In the genomic region with DNA sequence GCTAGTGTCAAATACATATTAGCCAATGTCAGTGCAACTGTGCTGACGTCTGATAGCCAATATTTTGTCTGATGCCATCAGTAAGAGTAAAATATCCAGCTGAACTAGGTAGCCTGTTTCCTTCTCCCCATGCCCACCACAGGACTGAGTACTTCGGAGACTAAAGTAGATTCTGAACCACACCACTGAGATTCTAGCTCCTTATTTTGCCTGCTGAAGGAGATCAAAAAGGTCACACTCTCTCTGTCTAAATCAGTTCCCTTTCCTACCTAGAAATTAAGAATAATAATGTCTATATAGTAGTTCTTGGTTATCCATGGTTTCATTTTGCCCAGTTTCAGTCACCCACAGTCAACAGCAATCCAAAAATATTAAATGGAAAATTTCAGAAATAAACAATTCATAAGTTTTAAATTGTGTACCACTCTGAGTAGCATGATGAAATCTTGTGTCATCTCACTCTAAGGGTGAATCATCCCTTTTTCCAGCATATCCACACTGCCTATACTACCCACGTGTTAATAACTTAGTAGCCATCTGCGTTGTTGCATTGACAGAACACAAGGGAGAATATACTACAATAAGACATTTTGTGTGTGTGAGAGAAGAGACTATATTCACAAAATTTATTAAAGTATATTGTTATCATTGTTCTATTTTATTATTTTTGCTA, we compare ENCODE assay signal across 17 cellular contexts.
A peak's percentile ranks its signal among the peaks of the same experiment; 100 is the strongest.
DNase-seq lines count a peak whose midpoint lies in the region; ATAC-seq and TF ChIP-seq lines count a peak whose summit lies in the region.
"Had no signal": no experiment of that assay in that cellular context is flagged by ENCODE, and none has a peak within 500 bp of the region (broad histone marks: within the 10 kb centered on the region; RNA-seq: fewer than 3 reads in every experiment).

No MANE protein-coding gene starts in this region.

- POLR2A ChIA-PET in IMR-90 (lab: Charles Lee; ENCODE audit: unreplicated experiment): interaction anchor here (0.6 kb wide), 1 partner anchor 74 kb away, joined by 3 read pairs; no protein-coding TSS in a partner anchor
- POLR2A ChIA-PET in CD8-positive, alpha-beta T cell (lab: Charles Lee): no interaction called here

- H3K9me1 ChIP-seq in IMR-90 (ENCODE audit: insufficient read depth, low read length): peaks cover 3% of the 10 kb centered on the region

- H2AK5ac ChIP-seq in IMR-90 (ENCODE audit: low read depth, low read length): peak overlapping the region; percentile 89

- H3K4me1 ChIP-seq in ACC112 (ENCODE audit: control insufficient read depth, insufficient read depth, low read length, unreplicated experiment) (peaks cover 3% of the 10 kb centered on the region), IMR-90 (ENCODE audit: control insufficient read depth, insufficient read depth, low read length) (peaks cover 4% of the 10 kb centered on the region), spleen (no peaks in the 10 kb centered on the region)
- no peaks in the 10 kb centered on the region for H3K4me1 ChIP-seq in CD8-positive, alpha-beta T cell (ENCODE audit: insufficient read depth, low read length)
- H3K4me1 ChIP-seq: HAP-1 had no signal

- no peak overlapping the region; the same call in 1 of the 2 replicates for H3K9ac ChIP-seq in IMR-90 (ENCODE audit: low read depth, low read length)

- in situ Hi-C loops in IMR-90 (cut with MboI; ENCODE audit: low sequenced_read_pairs): no loop called here

- no peak overlapping the region for H3K4me3 ChIP-seq in ACC112 (ENCODE audit: low read depth, low read length)
- H3K4me3 ChIP-seq in IMR-90 (ENCODE audit: insufficient read depth, low read depth, low read length): no peak overlapping the region
- no peak overlapping the region for H3K4me3 ChIP-seq in foreskin fibroblast (ENCODE audit: low read depth in 1 of 2, low read length in 2 of 2)
- no peak overlapping the region for H3K4me3 ChIP-seq in CD8-positive, alpha-beta T cell (ENCODE audit: low read depth, low read length)
- no peak overlapping the region for H3K4me3 ChIP-seq in spleen
- H3K4me3 ChIP-seq: dorsolateral prefrontal cortex, HAP-1, MG63 had no signal

- peak overlapping the region; percentile 45 for H2AK9ac ChIP-seq in IMR-90 (replicated peaks; ENCODE audit: low read depth, low read length, poor library complexity)

- H3K14ac ChIP-seq in IMR-90 (replicated peaks; ENCODE audit: low read depth, low read length): peak overlapping the region; percentile 98

- no peaks in the 10 kb centered on the region for H3K79me1 ChIP-seq in IMR-90 (ENCODE audit: low read depth in 1 of 2, low read length in 2 of 2)

- H4K91ac ChIP-seq in IMR-90 (ENCODE audit: insufficient read depth, low read depth, low read length): peak overlapping the region; percentile 95

- peak overlapping the region; percentile 87 to 97 for H4K8ac ChIP-seq in IMR-90 (ENCODE audit: low read depth in 2 of 2, low read length in 2 of 2)

- no CpG with 5 or more reads among the region's 4 CpGs for WGBS in IMR-90 (ENCODE audit: extremely low coverage in 2 of 2, insufficient read length in 1 of 2), 2 experiments
- WGBS in spleen, 5 donors: 70 to 83% (median 74%) methylated on average over 4 of the region's 4 CpGs

- H3K56ac ChIP-seq in IMR-90 (ENCODE audit: extremely low read depth, insufficient read depth, low read length): peak overlapping the region; percentile 86

- H2AFZ ChIP-seq in ACC112 (ENCODE audit: low read length, unreplicated experiment) (peak overlapping the region; percentile 39), IMR-90 (replicated peaks; ENCODE audit: low read length, poor library complexity) (peak overlapping the region; percentile 14)

- no peak for TF ChIP-seq RAD21 in IMR-90 (IDR thresholded peaks at IDR 0.05; ENCODE audit: low read length)

- peak overlapping the region; percentile 98 for H3K23ac ChIP-seq in IMR-90 (ENCODE audit: low read depth, low read length)

- peak overlapping the region; percentile 74; the same call in 1 of the 2 replicates for H3K4me2 ChIP-seq in IMR-90 (ENCODE audit: low read depth, low read length)

- H4K20me1 ChIP-seq in IMR-90 (ENCODE audit: insufficient read depth, low read length): no peaks in the 10 kb centered on the region

- H4K5ac ChIP-seq in IMR-90 (ENCODE audit: low read depth, low read length): peak overlapping the region; percentile 98

- no peaks in the 10 kb centered on the region for H3K79me2 ChIP-seq in ACC112 (ENCODE audit: control insufficient read depth, insufficient read depth, low read length, unreplicated experiment)

- peak overlapping the region; percentile 99 for H2BK120ac ChIP-seq in IMR-90 (ENCODE audit: low read depth, low read length)

- H3K4me1 Mint-ChIP-seq in brain (peaks cover 9% of the 10 kb centered on the region), natural killer cell (no peaks in the 10 kb centered on the region)
- H3K4me1 Mint-ChIP-seq in CD8-positive, alpha-beta T cell (ENCODE audit: low read depth): no peaks in the 10 kb centered on the region

- peak overlapping the region; percentile 97 for H2BK5ac ChIP-seq in IMR-90 (ENCODE audit: low read depth, low read length, poor library complexity, severe bottlenecking)

- H3K9me3 Mint-ChIP-seq in brain: peaks cover 0 to 4% (median 0%) of the 10 kb centered on the region in 5 experiments
- peaks cover 22% of the 10 kb centered on the region for H3K9me3 Mint-ChIP-seq in CD8-positive, alpha-beta T cell
- peaks cover 12 to 16% of the 10 kb centered on the region in 2 donors for H3K9me3 Mint-ChIP-seq in natural killer cell

- peak overlapping the region; percentile 99 for H3K18ac ChIP-seq in IMR-90 (ENCODE audit: low read depth, low read length)

- peak overlapping the region; percentile 99 for H2BK20ac ChIP-seq in IMR-90 (ENCODE audit: low read depth, low read length)

- peak overlapping the region; percentile 68; the same call in 2 of the 3 replicates for H2BK15ac ChIP-seq in IMR-90 (ENCODE audit: low read depth, low read length)

- no peaks in the 10 kb centered on the region for H3K36me3 Mint-ChIP-seq in brain
- H3K36me3 Mint-ChIP-seq in CD8-positive, alpha-beta T cell: no peaks in the 10 kb centered on the region
- no peaks in the 10 kb centered on the region for H3K36me3 Mint-ChIP-seq in natural killer cell

- DNase-seq in IMR-90 (peak; percentile 83), foreskin fibroblast (peak; percentile 28 to 65), natural killer cell (no peak), superior temporal gyrus (ENCODE audit: extremely low spot score) (no peak), spleen (no peak)
- DNase-seq in CD8-positive, alpha-beta T cell: no peak
- DNase-seq: activated CD4-positive, alpha-beta T cell treated with anti-CD3 and anti-CD28 coated beads for 48 hours; activated CD8-positive, alpha-beta memory T cell treated with anti-CD3 and anti-CD28 coated beads, Interleukin-2, amount 50 U/mL, for 48 hours; activated gamma-delta T cell treated with Interleukin-2 at 50 U/mL for 16 hours; dorsolateral prefrontal cortex; left ventricle myocardium superior; MG63; NCI-H187; NCI-H526 had no signal

- dilution Hi-C loops in IMR-90 (cut with HindIII; ENCODE audit: low sequenced_read_pairs, unreplicated experiment): no loop called here

- H3K27ac ChIP-seq in ACC112 (ENCODE audit: low read depth, low read length) (peak overlapping the region; percentile 39), IMR-90 (ENCODE audit: insufficient read depth, low read length) (peak overlapping the region; percentile 87), spleen (no peak overlapping the region)
- no peak overlapping the region for H3K27ac ChIP-seq in CD8-positive, alpha-beta T cell (ENCODE audit: low read depth, low read length)
- H3K27ac ChIP-seq: dorsolateral prefrontal cortex had no signal

- intact Hi-C loops in IMR-90 (cut with micrococcal nuclease): no loop called here
- intact Hi-C loops in CD8-positive, alpha-beta T cell (cut with DNase I, micrococcal nuclease): no loop called here
- intact Hi-C loops in natural killer cell (cut with micrococcal nuclease): no loop called here
- intact Hi-C loops in spleen (cut with DNase I; ENCODE audit: low total_unique reads): no loop called here

- H3K36me3 ChIP-seq in ACC112 (ENCODE audit: insufficient read depth, low read length) (no peaks in the 10 kb centered on the region), IMR-90 (ENCODE audit: control insufficient read depth, insufficient read depth, low read length) (no peaks in the 10 kb centered on the region), spleen (no peaks in the 10 kb centered on the region)
- no peaks in the 10 kb centered on the region for H3K36me3 ChIP-seq in CD8-positive, alpha-beta T cell (ENCODE audit: insufficient read depth, low read length)
- H3K36me3 ChIP-seq: HAP-1, MG63 had no signal

- CTCF ChIA-PET in IMR-90 (lab: Yijun Ruan, JAX): interaction anchor here (0.5 kb wide), 1 partner anchor 1424 kb away, joined by 3 read pairs; no protein-coding TSS in a partner anchor
- CTCF ChIA-PET in CD8-positive, alpha-beta T cell (lab: Charles Lee): no interaction called here

- no peaks in the 10 kb centered on the region for H3K27me3 ChIP-seq in ACC112 (ENCODE audit: insufficient read depth, low read length)
- no peaks in the 10 kb centered on the region for H3K27me3 ChIP-seq in IMR-90 (ENCODE audit: control insufficient read depth, insufficient read depth, low read length)
- H3K27me3 ChIP-seq in CD8-positive, alpha-beta T cell (ENCODE audit: insufficient read depth, low read length): no peaks in the 10 kb centered on the region
- H3K27me3 ChIP-seq in spleen (replicated peaks in 1 of 7): no peaks in the 10 kb centered on the region
- H3K27me3 ChIP-seq: dorsolateral prefrontal cortex, MG63 had no signal

- H3K4me3 Mint-ChIP-seq in brain: no peak overlapping the region
- no peak overlapping the region for H3K4me3 Mint-ChIP-seq in CD8-positive, alpha-beta T cell
- H3K4me3 Mint-ChIP-seq in natural killer cell: no peak overlapping the region

- peak overlapping the region; percentile 98 for H3K4ac ChIP-seq in IMR-90 (ENCODE audit: low read depth, low read length)

- no peak for TF ChIP-seq CTCF in IMR-90 (conservative IDR thresholded peaks at IDR 0.05; ENCODE audit: low read depth, low read length)
- TF ChIP-seq CTCF in brain (conservative IDR thresholded peaks at IDR 0.05): no peak
- TF ChIP-seq CTCF in foreskin fibroblast (IDR thresholded peaks at IDR 0.05; ENCODE audit: low read depth, low read length): no peak
- TF ChIP-seq CTCF in CD8-positive, alpha-beta T cell (IDR thresholded peaks at IDR 0.05): no peak
- TF ChIP-seq CTCF in natural killer cell (IDR thresholded peaks at IDR 0.05): no peak
- TF ChIP-seq CTCF in spleen (IDR thresholded peaks at IDR 0.05 in 8 of 11, conservative IDR thresholded peaks at IDR 0.05 in 3 of 11): no peak

- peak; percentile 59 for ATAC-seq in IMR-90 (ENCODE audit: low read depth)
- ATAC-seq in CD8-positive, alpha-beta T cell: no peak
- ATAC-seq in natural killer cell: no peak
- ATAC-seq: left ventricle myocardium superior had no signal

- H3K27ac Mint-ChIP-seq in brain (peak overlapping the region in 3 of 5 experiments; percentile 11 to 56 (median 19)), natural killer cell (no peak overlapping the region)
- H3K27ac Mint-ChIP-seq in CD8-positive, alpha-beta T cell: no peak overlapping the region

- H3K27me3 Mint-ChIP-seq in brain (peaks cover 2% of the 10 kb centered on the region), natural killer cell (ENCODE audit: low read depth in 2 of 2) (no peaks in the 10 kb centered on the region)
- H3K27me3 Mint-ChIP-seq in CD8-positive, alpha-beta T cell (ENCODE audit: low read depth): no peaks in the 10 kb centered on the region

- no peaks in the 10 kb centered on the region for H3K9me3 ChIP-seq in IMR-90 (ENCODE audit: control insufficient read depth, insufficient read depth, low read length)
- H3K9me3 ChIP-seq in CD8-positive, alpha-beta T cell (ENCODE audit: low read length): no peaks in the 10 kb centered on the region
- no peaks in the 10 kb centered on the region for H3K9me3 ChIP-seq in spleen
- H3K9me3 ChIP-seq: HAP-1, MG63 had no signal

- no TSS peak for BruUV-seq in IMR-90 (replicated peaks; lab: Mats Ljungman, UMichigan)

- TF ChIP-seq POLR2A in IMR-90 (IDR thresholded peaks at IDR 0.05; ENCODE audit: low read depth, low read length) (no peak), spleen (IDR thresholded peaks at IDR 0.05) (no peak)

Comparison
In these comparisons a context has a peak if more than half of its experiments do, and no peak if none do; other contexts are left out.
1. H3K27ac ChIP-seq: peak in ACC112 (single experiment) and IMR-90 (single experiment); none in CD8-positive, alpha-beta T cell (single experiment) and spleen (0 of 8).
2. DNase-seq: peak in IMR-90 (single experiment) and foreskin fibroblast (2 of 2); none in CD8-positive, alpha-beta T cell (0 of 7), natural killer cell (single experiment), superior temporal gyrus (single experiment) and spleen (single experiment).
3. H3K27ac Mint-ChIP-seq: peak in brain (3 of 5); none in CD8-positive, alpha-beta T cell (single experiment) and natural killer cell (0 of 2).